1 cellular context compared by ENCODE assay signal in genomic region chr7:101077303-101078086, GRCh38.
TF ChIP-seq lines count a peak whose summit lies in the region.

No MANE protein-coding gene starts in this region.

TF ChIP-seq in K562, 482 proteins besides CTCF, POLR2A, EP300 and RAD21 (continued from another document and continues in another):
- TF ChIP-seq, protein P1, sequence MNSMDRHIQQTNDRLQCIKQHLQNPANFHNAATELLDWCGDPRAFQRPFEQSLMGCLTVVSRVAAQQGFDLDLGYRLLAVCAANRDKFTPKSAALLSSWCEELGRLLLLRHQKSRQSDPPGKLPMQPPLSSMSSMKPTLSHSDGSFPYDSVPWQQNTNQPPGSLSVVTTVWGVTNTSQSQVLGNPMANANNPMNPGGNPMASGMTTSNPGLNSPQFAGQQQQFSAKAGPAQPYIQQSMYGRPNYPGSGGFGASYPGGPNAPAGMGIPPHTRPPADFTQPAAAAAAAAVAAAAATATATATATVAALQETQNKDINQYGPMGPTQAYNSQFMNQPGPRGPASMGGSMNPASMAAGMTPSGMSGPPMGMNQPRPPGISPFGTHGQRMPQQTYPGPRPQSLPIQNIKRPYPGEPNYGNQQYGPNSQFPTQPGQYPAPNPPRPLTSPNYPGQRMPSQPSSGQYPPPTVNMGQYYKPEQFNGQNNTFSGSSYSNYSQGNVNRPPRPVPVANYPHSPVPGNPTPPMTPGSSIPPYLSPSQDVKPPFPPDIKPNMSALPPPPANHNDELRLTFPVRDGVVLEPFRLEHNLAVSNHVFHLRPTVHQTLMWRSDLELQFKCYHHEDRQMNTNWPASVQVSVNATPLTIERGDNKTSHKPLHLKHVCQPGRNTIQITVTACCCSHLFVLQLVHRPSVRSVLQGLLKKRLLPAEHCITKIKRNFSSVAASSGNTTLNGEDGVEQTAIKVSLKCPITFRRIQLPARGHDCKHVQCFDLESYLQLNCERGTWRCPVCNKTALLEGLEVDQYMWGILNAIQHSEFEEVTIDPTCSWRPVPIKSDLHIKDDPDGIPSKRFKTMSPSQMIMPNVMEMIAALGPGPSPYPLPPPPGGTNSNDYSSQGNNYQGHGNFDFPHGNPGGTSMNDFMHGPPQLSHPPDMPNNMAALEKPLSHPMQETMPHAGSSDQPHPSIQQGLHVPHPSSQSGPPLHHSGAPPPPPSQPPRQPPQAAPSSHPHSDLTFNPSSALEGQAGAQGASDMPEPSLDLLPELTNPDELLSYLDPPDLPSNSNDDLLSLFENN (IDR thresholded peaks at IDR 0.05; ENCODE audit: low read depth in 2 of 2, low read length in 2 of 2) = no peak
- TF ChIP-seq NFE2 (IDR thresholded peaks at IDR 0.05; ENCODE audit: low read depth) = no peak
- TF ChIP-seq SOX6 (IDR thresholded peaks at IDR 0.05) = 0 out of 2 replicates have a peak, but pooled peaks have one; percentile 30
- TF ChIP-seq, protein P2, sequence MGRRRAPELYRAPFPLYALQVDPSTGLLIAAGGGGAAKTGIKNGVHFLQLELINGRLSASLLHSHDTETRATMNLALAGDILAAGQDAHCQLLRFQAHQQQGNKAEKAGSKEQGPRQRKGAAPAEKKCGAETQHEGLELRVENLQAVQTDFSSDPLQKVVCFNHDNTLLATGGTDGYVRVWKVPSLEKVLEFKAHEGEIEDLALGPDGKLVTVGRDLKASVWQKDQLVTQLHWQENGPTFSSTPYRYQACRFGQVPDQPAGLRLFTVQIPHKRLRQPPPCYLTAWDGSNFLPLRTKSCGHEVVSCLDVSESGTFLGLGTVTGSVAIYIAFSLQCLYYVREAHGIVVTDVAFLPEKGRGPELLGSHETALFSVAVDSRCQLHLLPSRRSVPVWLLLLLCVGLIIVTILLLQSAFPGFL (CRISPR knock-in tag; IDR thresholded peaks at IDR 0.05) = peak; percentile 24; the same call in 1 of the 2 replicates
- TF ChIP-seq, protein P3, sequence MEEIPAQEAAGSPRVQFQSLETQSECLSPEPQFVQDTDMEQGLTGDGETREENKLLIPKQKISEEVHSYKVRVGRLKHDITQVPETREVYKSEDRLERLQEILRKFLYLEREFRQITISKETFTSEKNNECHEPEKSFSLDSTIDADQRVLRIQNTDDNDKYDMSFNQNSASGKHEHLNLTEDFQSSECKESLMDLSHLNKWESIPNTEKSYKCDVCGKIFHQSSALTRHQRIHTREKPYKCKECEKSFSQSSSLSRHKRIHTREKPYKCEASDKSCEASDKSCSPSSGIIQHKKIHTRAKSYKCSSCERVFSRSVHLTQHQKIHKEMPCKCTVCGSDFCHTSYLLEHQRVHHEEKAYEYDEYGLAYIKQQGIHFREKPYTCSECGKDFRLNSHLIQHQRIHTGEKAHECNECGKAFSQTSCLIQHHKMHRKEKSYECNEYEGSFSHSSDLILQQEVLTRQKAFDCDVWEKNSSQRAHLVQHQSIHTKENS (CRISPR knock-in tag; IDR thresholded peaks at IDR 0.05) = no peak
- no peak for TF ChIP-seq U2AF2 (optimal IDR thresholded peaks at IDR 0.05; ENCODE audit: low read depth, low read length)
- TF ChIP-seq CBX3 (IDR thresholded peaks at IDR 0.05; ENCODE audit: borderline replicate concordance in 1 of 2, low read length in 2 of 2) = no peak
- TF ChIP-seq RBBP5 (IDR thresholded peaks at IDR 0.05; ENCODE audit: borderline replicate concordance, insufficient read depth, low read length, poor library complexity, severe bottlenecking) = no peak
- peak; percentile 63 for TF ChIP-seq DEAF1 (CRISPR knock-in tag; IDR thresholded peaks at IDR 0.05)
- no peak for TF ChIP-seq GABPB2 (CRISPR knock-in tag; conservative IDR thresholded peaks at IDR 0.05)
- TF ChIP-seq CHCHD3 (CRISPR knock-in tag; IDR thresholded peaks at IDR 0.05) = no peak
- TF ChIP-seq KAT2B (IDR thresholded peaks at IDR 0.05; ENCODE audit: low read depth, low read length) = no peak
- no peak for TF ChIP-seq NFXL1 (CRISPR knock-in tag; IDR thresholded peaks at IDR 0.05)
- TF ChIP-seq RFX5 (IDR thresholded peaks at IDR 0.05; ENCODE audit: low read depth, low read length) = no peak
- no peak for TF ChIP-seq ZBTB9 (CRISPR knock-in tag; IDR thresholded peaks at IDR 0.05)
- no peak for TF ChIP-seq SMAD3 (CRISPR knock-in tag; conservative IDR thresholded peaks at IDR 0.05)
- TF ChIP-seq, protein P4, sequence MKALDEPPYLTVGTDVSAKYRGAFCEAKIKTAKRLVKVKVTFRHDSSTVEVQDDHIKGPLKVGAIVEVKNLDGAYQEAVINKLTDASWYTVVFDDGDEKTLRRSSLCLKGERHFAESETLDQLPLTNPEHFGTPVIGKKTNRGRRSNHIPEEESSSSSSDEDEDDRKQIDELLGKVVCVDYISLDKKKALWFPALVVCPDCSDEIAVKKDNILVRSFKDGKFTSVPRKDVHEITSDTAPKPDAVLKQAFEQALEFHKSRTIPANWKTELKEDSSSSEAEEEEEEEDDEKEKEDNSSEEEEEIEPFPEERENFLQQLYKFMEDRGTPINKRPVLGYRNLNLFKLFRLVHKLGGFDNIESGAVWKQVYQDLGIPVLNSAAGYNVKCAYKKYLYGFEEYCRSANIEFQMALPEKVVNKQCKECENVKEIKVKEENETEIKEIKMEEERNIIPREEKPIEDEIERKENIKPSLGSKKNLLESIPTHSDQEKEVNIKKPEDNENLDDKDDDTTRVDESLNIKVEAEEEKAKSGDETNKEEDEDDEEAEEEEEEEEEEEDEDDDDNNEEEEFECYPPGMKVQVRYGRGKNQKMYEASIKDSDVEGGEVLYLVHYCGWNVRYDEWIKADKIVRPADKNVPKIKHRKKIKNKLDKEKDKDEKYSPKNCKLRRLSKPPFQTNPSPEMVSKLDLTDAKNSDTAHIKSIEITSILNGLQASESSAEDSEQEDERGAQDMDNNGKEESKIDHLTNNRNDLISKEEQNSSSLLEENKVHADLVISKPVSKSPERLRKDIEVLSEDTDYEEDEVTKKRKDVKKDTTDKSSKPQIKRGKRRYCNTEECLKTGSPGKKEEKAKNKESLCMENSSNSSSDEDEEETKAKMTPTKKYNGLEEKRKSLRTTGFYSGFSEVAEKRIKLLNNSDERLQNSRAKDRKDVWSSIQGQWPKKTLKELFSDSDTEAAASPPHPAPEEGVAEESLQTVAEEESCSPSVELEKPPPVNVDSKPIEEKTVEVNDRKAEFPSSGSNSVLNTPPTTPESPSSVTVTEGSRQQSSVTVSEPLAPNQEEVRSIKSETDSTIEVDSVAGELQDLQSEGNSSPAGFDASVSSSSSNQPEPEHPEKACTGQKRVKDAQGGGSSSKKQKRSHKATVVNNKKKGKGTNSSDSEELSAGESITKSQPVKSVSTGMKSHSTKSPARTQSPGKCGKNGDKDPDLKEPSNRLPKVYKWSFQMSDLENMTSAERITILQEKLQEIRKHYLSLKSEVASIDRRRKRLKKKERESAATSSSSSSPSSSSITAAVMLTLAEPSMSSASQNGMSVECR (CRISPR knock-in tag; IDR thresholded peaks at IDR 0.05) = no peak
- TF ChIP-seq DNMT1 (IDR thresholded peaks at IDR 0.05) = no peak
- TF ChIP-seq EZH2 (IDR thresholded peaks at IDR 0.05; ENCODE audit: borderline replicate concordance, low read depth, low read length) = no peak
- TF ChIP-seq CTBP1 (IDR thresholded peaks at IDR 0.05; ENCODE audit: borderline replicate concordance) = peak; percentile 91
- no peak for TF ChIP-seq HDAC3 (IDR thresholded peaks at IDR 0.05; ENCODE audit: borderline replicate concordance, partially characterized antibody)
- no peak for TF ChIP-seq SP2 (IDR thresholded peaks at IDR 0.05; ENCODE audit: extremely low read depth, low read depth, low read length, poor library complexity, severe bottlenecking)
- TF ChIP-seq, protein P5, sequence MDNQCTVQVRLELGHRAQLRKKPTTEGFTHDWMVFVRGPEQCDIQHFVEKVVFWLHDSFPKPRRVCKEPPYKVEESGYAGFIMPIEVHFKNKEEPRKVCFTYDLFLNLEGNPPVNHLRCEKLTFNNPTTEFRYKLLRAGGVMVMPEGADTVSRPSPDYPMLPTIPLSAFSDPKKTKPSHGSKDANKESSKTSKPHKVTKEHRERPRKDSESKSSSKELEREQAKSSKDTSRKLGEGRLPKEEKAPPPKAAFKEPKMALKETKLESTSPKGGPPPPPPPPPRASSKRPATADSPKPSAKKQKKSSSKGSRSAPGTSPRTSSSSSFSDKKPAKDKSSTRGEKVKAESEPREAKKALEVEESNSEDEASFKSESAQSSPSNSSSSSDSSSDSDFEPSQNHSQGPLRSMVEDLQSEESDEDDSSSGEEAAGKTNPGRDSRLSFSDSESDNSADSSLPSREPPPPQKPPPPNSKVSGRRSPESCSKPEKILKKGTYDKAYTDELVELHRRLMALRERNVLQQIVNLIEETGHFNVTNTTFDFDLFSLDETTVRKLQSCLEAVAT (IDR thresholded peaks at IDR 0.05) = peak in 1 of 2 experiments; percentile 31; a peak in 2 of 4 replicates
- no peak for TF ChIP-seq ETS2 (tag; IDR thresholded peaks at IDR 0.05; ENCODE audit: borderline replicate concordance, poor library complexity, severe bottlenecking)
- TF ChIP-seq E2F3 (CRISPR knock-in tag; IDR thresholded peaks at IDR 0.05) = no peak
- TF ChIP-seq, protein P6, sequence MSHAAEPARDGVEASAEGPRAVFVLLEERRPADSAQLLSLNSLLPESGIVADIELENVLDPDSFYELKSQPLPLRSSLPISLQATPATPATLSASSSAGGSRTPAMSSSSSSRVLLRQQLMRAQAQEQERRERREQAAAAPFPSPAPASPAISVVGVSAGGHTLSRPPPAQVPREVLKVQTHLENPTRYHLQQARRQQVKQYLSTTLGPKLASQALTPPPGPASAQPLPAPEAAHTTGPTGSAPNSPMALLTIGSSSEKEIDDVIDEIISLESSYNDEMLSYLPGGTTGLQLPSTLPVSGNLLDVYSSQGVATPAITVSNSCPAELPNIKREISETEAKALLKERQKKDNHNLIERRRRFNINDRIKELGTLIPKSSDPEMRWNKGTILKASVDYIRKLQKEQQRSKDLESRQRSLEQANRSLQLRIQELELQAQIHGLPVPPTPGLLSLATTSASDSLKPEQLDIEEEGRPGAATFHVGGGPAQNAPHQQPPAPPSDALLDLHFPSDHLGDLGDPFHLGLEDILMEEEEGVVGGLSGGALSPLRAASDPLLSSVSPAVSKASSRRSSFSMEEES (CRISPR knock-in tag; IDR thresholded peaks at IDR 0.05) = no peak
- no peak; the same call in 1 of the 2 replicates for TF ChIP-seq KAT7 (CRISPR knock-in tag; IDR thresholded peaks at IDR 0.05; ENCODE audit: borderline replicate concordance)
- no peak; the same call in 1 of the 2 replicates for TF ChIP-seq TCF7L2 (IDR thresholded peaks at IDR 0.05; ENCODE audit: low read depth, low read length)
- TF ChIP-seq POLR2H (tag; IDR thresholded peaks at IDR 0.05; ENCODE audit: low read depth) = no peak
- TF ChIP-seq CREB5 (CRISPR knock-in tag; IDR thresholded peaks at IDR 0.05) = no peak
- peak; percentile 80; the same call in 1 of the 2 replicates for TF ChIP-seq MYNN (IDR thresholded peaks at IDR 0.05)
- no peak for TF ChIP-seq MYNN (CRISPR knock-in tag; IDR thresholded peaks at IDR 0.05)
- TF ChIP-seq HDAC8 (tag; IDR thresholded peaks at IDR 0.05) = no peak
- TF ChIP-seq TRIM28 (IDR thresholded peaks at IDR 0.05) = no peak
- TF ChIP-seq MEF2A (IDR thresholded peaks at IDR 0.05; ENCODE audit: control insufficient read depth, low read depth, low read length) = no peak
- no peak for TF ChIP-seq AFF1 (IDR thresholded peaks at IDR 0.05; ENCODE audit: low read depth in 1 of 2, partially characterized antibody in 2 of 2)
- no peak for TF ChIP-seq BRD4 (IDR thresholded peaks at IDR 0.05)
- no peak for TF ChIP-seq CSDE1 (IDR thresholded peaks at IDR 0.05)
